In the genomic region with DNA sequence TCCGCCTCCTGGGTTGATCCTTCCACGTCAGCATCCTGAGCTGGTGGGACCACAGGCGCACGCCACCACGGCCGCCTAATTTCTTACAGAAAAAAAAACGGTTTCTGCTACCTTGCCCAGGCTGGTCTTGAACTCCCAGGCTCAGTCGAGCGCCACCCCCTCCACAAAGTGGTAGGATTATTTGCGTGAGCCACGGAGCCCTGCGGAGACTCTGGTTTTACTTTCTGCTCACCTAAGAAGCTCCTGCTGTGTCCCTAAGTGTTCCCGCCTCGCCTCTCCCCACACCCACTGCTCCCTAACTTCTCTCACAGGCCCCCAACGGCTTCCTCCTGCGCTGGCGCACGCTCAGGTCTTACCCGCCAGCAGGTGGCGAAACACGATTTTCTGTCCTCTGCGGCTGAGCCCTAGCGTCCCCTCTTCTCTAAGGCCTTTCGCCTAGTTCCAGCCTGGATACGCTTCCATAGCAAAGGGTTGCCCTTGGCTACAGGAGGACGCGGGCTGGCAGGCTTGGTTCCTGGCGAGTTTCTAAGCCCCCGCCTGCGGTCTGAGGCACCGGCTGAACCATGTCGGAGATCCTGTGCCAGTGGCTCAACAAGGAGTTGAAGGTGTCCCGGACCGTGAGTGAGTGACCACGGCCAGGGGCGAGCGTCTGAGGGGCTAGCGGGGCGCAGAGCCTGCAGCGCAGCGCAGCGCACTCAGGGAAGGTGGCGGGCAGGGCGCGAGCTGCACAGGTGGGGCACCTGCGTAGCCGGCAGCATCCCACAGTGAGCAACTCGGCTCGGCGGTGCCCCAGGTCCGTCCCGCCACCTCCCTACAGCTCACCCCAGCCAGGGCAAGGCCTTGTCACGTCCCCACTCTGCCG, we compare ENCODE assay signal across 1 cellular context.
TF ChIP-seq lines count a peak whose summit lies in the region.

A gene with protein sequence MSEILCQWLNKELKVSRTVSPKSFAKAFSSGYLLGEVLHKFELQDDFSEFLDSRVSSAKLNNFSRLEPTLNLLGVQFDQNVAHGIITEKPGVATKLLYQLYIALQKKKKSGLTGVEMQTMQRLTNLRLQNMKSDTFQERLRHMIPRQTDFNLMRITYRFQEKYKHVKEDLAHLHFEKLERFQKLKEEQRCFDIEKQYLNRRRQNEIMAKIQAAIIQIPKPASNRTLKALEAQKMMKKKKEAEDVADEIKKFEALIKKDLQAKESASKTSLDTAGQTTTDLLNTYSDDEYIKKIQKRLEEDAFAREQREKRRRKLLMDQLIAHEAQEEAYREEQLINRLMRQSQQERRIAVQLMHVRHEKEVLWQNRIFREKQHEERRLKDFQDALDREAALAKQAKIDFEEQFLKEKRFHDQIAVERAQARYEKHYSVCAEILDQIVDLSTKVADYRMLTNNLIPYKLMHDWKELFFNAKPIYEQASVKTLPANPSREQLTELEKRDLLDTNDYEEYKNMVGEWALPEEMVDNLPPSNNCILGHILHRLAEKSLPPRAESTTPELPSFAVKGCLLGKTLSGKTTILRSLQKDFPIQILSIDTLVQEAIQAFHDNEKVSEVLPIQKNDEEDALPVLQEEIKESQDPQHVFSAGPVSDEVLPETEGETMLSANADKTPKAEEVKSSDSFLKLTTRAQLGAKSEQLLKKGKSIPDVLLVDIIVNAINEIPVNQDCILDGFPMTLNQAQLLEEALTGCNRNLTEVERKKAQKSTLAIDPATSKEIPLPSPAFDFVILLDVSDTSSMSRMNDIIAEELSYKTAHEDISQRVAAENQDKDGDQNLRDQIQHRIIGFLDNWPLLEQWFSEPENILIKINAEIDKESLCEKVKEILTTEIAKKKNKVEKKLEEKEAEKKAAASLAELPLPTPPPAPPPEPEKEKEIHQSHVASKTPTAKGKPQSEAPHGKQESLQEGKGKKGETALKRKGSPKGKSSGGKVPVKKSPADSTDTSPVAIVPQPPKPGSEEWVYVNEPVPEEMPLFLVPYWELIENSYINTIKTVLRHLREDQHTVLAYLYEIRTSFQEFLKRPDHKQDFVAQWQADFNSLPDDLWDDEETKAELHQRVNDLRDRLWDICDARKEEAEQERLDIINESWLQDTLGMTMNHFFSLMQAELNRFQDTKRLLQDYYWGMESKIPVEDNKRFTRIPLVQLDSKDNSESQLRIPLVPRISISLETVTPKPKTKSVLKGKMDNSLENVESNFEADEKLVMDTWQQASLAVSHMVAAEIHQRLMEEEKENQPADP (N-terminal part only) (plus strand): TSS at position 429 of the 862 bp plus-strand sequence. CDS start 135 bp downstream, at position 564.

TF ChIP-seq in HEK293, 187 proteins besides CTCF, POLR2A, EP300 and RAD21 (continued from another document and continues in another):
- TF ChIP-seq, protein P1, sequence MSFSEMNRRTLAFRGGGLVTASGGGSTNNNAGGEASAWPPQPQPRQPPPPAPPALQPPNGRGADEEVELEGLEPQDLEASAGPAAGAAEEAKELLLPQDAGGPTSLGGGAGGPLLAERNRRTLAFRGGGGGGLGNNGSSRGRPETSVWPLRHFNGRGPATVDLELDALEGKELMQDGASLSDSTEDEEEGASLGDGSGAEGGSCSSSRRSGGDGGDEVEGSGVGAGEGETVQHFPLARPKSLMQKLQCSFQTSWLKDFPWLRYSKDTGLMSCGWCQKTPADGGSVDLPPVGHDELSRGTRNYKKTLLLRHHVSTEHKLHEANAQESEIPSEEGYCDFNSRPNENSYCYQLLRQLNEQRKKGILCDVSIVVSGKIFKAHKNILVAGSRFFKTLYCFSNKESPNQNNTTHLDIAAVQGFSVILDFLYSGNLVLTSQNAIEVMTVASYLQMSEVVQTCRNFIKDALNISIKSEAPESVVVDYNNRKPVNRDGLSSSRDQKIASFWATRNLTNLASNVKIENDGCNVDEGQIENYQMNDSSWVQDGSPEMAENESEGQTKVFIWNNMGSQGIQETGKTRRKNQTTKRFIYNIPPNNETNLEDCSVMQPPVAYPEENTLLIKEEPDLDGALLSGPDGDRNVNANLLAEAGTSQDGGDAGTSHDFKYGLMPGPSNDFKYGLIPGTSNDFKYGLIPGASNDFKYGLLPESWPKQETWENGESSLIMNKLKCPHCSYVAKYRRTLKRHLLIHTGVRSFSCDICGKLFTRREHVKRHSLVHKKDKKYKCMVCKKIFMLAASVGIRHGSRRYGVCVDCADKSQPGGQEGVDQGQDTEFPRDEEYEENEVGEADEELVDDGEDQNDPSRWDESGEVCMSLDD (tag by site-specific recombination; IDR thresholded peaks at IDR 0.05): peak; percentile 89
- TF ChIP-seq, protein P2, sequence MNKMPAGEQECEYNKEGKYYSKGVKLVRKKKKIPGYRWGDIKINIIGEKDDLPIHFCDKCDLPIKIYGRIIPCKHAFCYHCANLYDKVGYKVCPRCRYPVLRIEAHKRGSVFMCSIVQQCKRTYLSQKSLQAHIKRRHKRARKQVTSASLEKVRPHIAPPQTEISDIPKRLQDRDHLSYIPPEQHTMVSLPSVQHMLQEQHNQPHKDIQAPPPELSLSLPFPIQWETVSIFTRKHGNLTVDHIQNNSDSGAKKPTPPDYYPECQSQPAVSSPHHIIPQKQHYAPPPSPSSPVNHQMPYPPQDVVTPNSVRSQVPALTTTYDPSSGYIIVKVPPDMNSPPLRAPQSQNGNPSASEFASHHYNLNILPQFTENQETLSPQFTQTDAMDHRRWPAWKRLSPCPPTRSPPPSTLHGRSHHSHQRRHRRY (tag by site-specific recombination; IDR thresholded peaks at IDR 0.05): no peak
- TF ChIP-seq MZF1 (tag by site-specific recombination; IDR thresholded peaks at IDR 0.05; ENCODE audit: borderline replicate concordance): peak; percentile 80; the same call in 1 of the 2 replicates
- no peak for TF ChIP-seq GFI1B (tag by site-specific recombination; IDR thresholded peaks at IDR 0.05)
- TF ChIP-seq ZNF140 (tag by site-specific recombination; IDR thresholded peaks at IDR 0.05): no peak
- TF ChIP-seq, protein P3, sequence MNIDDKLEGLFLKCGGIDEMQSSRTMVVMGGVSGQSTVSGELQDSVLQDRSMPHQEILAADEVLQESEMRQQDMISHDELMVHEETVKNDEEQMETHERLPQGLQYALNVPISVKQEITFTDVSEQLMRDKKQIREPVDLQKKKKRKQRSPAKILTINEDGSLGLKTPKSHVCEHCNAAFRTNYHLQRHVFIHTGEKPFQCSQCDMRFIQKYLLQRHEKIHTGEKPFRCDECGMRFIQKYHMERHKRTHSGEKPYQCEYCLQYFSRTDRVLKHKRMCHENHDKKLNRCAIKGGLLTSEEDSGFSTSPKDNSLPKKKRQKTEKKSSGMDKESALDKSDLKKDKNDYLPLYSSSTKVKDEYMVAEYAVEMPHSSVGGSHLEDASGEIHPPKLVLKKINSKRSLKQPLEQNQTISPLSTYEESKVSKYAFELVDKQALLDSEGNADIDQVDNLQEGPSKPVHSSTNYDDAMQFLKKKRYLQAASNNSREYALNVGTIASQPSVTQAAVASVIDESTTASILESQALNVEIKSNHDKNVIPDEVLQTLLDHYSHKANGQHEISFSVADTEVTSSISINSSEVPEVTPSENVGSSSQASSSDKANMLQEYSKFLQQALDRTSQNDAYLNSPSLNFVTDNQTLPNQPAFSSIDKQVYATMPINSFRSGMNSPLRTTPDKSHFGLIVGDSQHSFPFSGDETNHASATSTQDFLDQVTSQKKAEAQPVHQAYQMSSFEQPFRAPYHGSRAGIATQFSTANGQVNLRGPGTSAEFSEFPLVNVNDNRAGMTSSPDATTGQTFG (tag by site-specific recombination; IDR thresholded peaks at IDR 0.05; ENCODE audit: borderline replicate concordance): no peak
- TF ChIP-seq KLF9 (tag by site-specific recombination; IDR thresholded peaks at IDR 0.05; ENCODE audit: low read depth): 0 out of 2 replicates have a peak, but pooled peaks have one; percentile 53
- TF ChIP-seq ZFHX2 (tag by site-specific recombination; conservative IDR thresholded peaks at IDR 0.05): peak; percentile 85
- peak; percentile 42 for TF ChIP-seq SP2 (tag by site-specific recombination; IDR thresholded peaks at IDR 0.05)
- peak; percentile 50; the same call in 1 of the 2 replicates for TF ChIP-seq PRDM1 (tag by site-specific recombination; IDR thresholded peaks at IDR 0.05)
- no peak for TF ChIP-seq ZNF174 (tag by site-specific recombination; IDR thresholded peaks at IDR 0.05)
- TF ChIP-seq ZNF16 (tag by site-specific recombination; IDR thresholded peaks at IDR 0.05; ENCODE audit: low read depth): 0 out of 2 replicates have a peak, but pooled peaks have one; percentile 2
- TF ChIP-seq ZNF830 (tag by site-specific recombination; IDR thresholded peaks at IDR 0.05; ENCODE audit: low read depth): no peak
- no peak for TF ChIP-seq ZNF571 (tag by site-specific recombination; IDR thresholded peaks at IDR 0.05)
- TF ChIP-seq ZNF324 (tag by site-specific recombination; IDR thresholded peaks at IDR 0.05): peak; percentile 77
- peak; percentile 57; the same call in 1 of the 2 replicates for TF ChIP-seq ZBTB7A (tag by site-specific recombination; IDR thresholded peaks at IDR 0.05; ENCODE audit: low read depth)
- TF ChIP-seq, protein P4, sequence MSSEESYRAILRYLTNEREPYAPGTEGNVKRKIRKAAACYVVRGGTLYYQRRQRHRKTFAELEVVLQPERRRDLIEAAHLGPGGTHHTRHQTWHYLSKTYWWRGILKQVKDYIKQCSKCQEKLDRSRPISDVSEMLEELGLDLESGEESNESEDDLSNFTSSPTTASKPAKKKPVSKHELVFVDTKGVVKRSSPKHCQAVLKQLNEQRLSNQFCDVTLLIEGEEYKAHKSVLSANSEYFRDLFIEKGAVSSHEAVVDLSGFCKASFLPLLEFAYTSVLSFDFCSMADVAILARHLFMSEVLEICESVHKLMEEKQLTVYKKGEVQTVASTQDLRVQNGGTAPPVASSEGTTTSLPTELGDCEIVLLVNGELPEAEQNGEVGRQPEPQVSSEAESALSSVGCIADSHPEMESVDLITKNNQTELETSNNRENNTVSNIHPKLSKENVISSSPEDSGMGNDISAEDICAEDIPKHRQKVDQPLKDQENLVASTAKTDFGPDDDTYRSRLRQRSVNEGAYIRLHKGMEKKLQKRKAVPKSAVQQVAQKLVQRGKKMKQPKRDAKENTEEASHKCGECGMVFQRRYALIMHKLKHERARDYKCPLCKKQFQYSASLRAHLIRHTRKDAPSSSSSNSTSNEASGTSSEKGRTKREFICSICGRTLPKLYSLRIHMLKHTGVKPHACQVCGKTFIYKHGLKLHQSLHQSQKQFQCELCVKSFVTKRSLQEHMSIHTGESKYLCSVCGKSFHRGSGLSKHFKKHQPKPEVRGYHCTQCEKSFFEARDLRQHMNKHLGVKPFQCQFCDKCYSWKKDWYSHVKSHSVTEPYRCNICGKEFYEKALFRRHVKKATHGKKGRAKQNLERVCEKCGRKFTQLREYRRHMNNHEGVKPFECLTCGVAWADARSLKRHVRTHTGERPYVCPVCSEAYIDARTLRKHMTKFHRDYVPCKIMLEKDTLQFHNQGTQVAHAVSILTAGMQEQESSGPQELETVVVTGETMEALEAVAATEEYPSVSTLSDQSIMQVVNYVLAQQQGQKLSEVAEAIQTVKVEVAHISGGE (tag by site-specific recombination; conservative IDR thresholded peaks at IDR 0.05; ENCODE audit: low read depth): peak; percentile 43; the same call in 1 of the 2 replicates
- TF ChIP-seq ZNF600 (tag by site-specific recombination; IDR thresholded peaks at IDR 0.05): peak; percentile 99
- peak; percentile 89 for TF ChIP-seq SP7 (tag by site-specific recombination; IDR thresholded peaks at IDR 0.05)
- no peak for TF ChIP-seq ZNF624 (tag by site-specific recombination; IDR thresholded peaks at IDR 0.05)
- no peak for TF ChIP-seq ZNF266 (tag by site-specific recombination; IDR thresholded peaks at IDR 0.05; ENCODE audit: low read depth)
- TF ChIP-seq ZNF660 (tag by site-specific recombination; IDR thresholded peaks at IDR 0.05): peak; percentile 96
- peak; percentile 94 for TF ChIP-seq ZNF76 (tag by site-specific recombination; IDR thresholded peaks at IDR 0.05; ENCODE audit: borderline replicate concordance, low read depth)
- peak; percentile 57 for TF ChIP-seq ZNF366 (tag by site-specific recombination; conservative IDR thresholded peaks at IDR 0.05)
- TF ChIP-seq ZNF560 (tag by site-specific recombination; IDR thresholded peaks at IDR 0.05; ENCODE audit: borderline replicate concordance): no peak
- no peak for TF ChIP-seq ZNF529 (tag by site-specific recombination; IDR thresholded peaks at IDR 0.05; ENCODE audit: insufficient replicate concordance)
- 0 out of 2 replicates have a peak, but pooled peaks have one; percentile 45 for TF ChIP-seq ZNF391 (tag by site-specific recombination; IDR thresholded peaks at IDR 0.05; ENCODE audit: borderline replicate concordance, low read depth)
- TF ChIP-seq ZNF239 (tag by site-specific recombination; IDR thresholded peaks at IDR 0.05): no peak; the same call in 1 of the 2 replicates
- TF ChIP-seq ZNF837 (tag by site-specific recombination; IDR thresholded peaks at IDR 0.05): no peak
- TF ChIP-seq ZNF202 (tag by site-specific recombination; IDR thresholded peaks at IDR 0.05; ENCODE audit: borderline replicate concordance): no peak
- TF ChIP-seq, protein P5, sequence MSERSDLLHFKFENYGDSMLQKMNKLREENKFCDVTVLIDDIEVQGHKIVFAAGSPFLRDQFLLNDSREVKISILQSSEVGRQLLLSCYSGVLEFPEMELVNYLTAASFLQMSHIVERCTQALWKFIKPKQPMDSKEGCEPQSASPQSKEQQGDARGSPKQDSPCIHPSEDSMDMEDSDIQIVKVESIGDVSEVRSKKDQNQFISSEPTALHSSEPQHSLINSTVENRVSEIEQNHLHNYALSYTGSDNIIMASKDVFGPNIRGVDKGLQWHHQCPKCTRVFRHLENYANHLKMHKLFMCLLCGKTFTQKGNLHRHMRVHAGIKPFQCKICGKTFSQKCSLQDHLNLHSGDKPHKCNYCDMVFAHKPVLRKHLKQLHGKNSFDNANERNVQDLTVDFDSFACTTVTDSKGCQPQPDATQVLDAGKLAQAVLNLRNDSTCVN (tag by site-specific recombination; optimal IDR thresholded peaks at IDR 0.05): peak; percentile 44
- TF ChIP-seq, protein P6, sequence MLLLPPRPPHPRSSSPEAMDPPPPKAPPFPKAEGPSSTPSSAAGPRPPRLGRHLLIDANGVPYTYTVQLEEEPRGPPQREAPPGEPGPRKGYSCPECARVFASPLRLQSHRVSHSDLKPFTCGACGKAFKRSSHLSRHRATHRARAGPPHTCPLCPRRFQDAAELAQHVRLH (tag by site-specific recombination; IDR thresholded peaks at IDR 0.05): no peak; the same call in none of the 2 replicates
- 0 out of 2 replicates have a peak, but pooled peaks have one; percentile 49 for TF ChIP-seq ZNF785 (tag by site-specific recombination; IDR thresholded peaks at IDR 0.05)
- peak; percentile 68 for TF ChIP-seq ZBTB20 (tag by site-specific recombination; IDR thresholded peaks at IDR 0.05)
- TF ChIP-seq, protein P7, sequence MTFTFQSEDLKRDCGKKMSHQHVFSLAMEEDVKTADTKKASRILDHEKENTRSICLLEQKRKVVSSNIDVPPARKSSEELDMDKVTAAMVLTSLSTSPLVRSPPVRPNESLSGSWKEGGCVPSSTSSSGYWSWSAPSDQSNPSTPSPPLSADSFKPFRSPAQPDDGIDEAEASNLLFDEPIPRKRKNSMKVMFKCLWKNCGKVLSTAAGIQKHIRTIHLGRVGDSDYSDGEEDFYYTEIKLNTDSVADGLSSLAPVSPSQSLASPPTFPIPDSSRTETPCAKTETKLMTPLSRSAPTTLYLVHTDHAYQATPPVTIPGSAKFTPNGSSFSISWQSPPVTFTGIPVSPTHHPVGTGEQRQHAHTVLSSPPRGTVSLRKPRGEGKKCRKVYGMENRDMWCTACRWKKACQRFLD (tag by site-specific recombination; IDR thresholded peaks at IDR 0.05): no peak
- TF ChIP-seq KLF16 (tag by site-specific recombination; IDR thresholded peaks at IDR 0.05): no peak
- TF ChIP-seq ZEB2 (tag by site-specific recombination; IDR thresholded peaks at IDR 0.05): peak; percentile 69; the same call in 1 of the 2 replicates
